ENCODE assay signal across 12 cellular contexts in the genomic region with DNA sequence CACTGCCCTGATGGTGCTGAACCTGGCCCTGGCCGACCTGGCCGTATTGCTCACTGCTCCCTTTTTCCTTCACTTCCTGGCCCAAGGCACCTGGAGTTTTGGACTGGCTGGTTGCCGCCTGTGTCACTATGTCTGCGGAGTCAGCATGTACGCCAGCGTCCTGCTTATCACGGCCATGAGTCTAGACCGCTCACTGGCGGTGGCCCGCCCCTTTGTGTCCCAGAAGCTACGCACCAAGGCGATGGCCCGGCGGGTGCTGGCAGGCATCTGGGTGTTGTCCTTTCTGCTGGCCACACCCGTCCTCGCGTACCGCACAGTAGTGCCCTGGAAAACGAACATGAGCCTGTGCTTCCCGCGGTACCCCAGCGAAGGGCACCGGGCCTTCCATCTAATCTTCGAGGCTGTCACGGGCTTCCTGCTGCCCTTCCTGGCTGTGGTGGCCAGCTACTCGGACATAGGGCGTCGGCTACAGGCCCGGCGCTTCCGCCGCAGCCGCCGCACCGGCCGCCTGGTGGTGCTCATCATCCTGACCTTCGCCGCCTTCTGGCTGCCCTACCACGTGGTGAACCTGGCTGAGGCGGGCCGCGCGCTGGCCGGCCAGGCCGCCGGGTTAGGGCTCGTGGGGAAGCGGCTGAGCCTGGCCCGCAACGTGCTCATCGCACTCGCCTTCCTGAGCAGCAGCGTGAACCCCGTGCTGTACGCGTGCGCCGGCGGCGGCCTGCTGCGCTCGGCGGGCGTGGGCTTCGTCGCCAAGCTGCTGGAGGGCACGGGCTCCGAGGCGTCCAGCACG. TPM values are rescaled to one million over a fixed set of nuclear protein-coding genes. Genes with fewer than 3 reads are reported as not detected.
DNase-seq lines count a peak whose midpoint lies in the region; ATAC-seq and TF ChIP-seq lines count a peak whose summit lies in the region.
"Had no signal": no experiment of that assay in that cellular context is flagged by ENCODE, and none has a peak within 500 bp of the region (broad histone marks: within the 10 kb centered on the region; RNA-seq: fewer than 3 reads in every experiment).

No MANE protein-coding gene starts in this region.

- BruUV-seq in Calu3 (replicated peaks; lab: Mats Ljungman, UMichigan) = no TSS peak
- BruUV-seq in PC-9 (replicated peaks; lab: Mats Ljungman, UMichigan) = no TSS peak

- no peak overlapping the region for H3K4me3 Mint-ChIP-seq in Calu3 (ENCODE audit: low read depth, unreplicated experiment)
- H3K4me3 Mint-ChIP-seq in activated T-helper 17 cell treated with anti-CD3 and anti-CD28 coated beads, Interleukin-2, amount 50 U/mL, for 72 hours = no peak overlapping the region
- H3K4me3 Mint-ChIP-seq: activated CD4-positive, alpha-beta T cell treated with anti-CD3 and anti-CD28 coated beads for 36 hours; brain had no signal

- CTCF ChIA-PET in Calu3 (lab: Charles Lee) (interaction anchor here (0.6 to 1.5 kb wide), 3 partner anchors 8 to 220 kb away, joined by 3 to 8 read pairs (median 4); partner anchors contain the start of gene CIDEB), PC-9 (lab: Charles Lee) (no interaction called here)

- H4K20me1 ChIP-seq in PC-9 (ENCODE audit: insufficient read depth) = no peaks in the 10 kb centered on the region

- no peak for ATAC-seq in activated T-helper 17 cell treated with anti-CD3 and anti-CD28 coated beads, Interleukin-2, amount 50 U/mL, for 72 hours (replicated peaks)
- no peak for ATAC-seq in HG03354 (IDR thresholded peaks at IDR 0.05; ENCODE audit: poor library complexity, severe bottlenecking, unreplicated experiment)
- ATAC-seq: activated CD4-positive, alpha-beta T cell treated with anti-CD3 and anti-CD28 coated beads for 36 hours had no signal

- peak; percentile 38 for DNase-seq in Calu3
- peak in 4 of 7 donors; percentile 35 to 78 (median 66) for DNase-seq in adrenal gland
- DNase-seq in right atrium auricular region (ENCODE audit: low spot score) = no peak
- DNase-seq in retina = peak; percentile 67
- DNase-seq in activated effector memory CD4-positive, alpha-beta T cell treated with Interleukin-2 at 50 U/mL for 16 hours = no peak
- no peak for DNase-seq in PC-9
- DNase-seq: activated CD4-positive, alpha-beta T cell treated with anti-CD3 and anti-CD28 coated beads for 36 hours; NCI-H510A treated with DMSO at 0.1 percent for 48 hours; stimulated activated CD4-positive, alpha-beta T cell treated with anti-CD3 and anti-CD28 coated beads, Interleukin-4, amount 100 ng/mL, for 1 hour had no signal

- TF ChIP-seq CTCF in Calu3 (IDR thresholded peaks at IDR 0.05; ENCODE audit: unreplicated experiment) (no peak), adrenal gland (IDR thresholded peaks at IDR 0.05) (peak in 2 of 6 experiments; percentile 16 to 21), right atrium auricular region (IDR thresholded peaks at IDR 0.05) (peak in 1 of 2 donors; percentile 53), PC-9 (conservative IDR thresholded peaks at IDR 0.05) (no peak)

- H3K79me2 ChIP-seq in PC-9 (ENCODE audit: low read depth) = no peaks in the 10 kb centered on the region

- H3K4me1 ChIP-seq in adrenal gland (replicated peaks in 1 of 2) (peaks cover 7 to 36% of the 10 kb centered on the region in 2 donors), right atrium auricular region (peaks cover 0 to 61% of the 10 kb centered on the region in 2 donors), PC-9 (replicated peaks; ENCODE audit: insufficient read depth) (no peaks in the 10 kb centered on the region)

- peaks cover 50% of the 10 kb centered on the region for H3K27me3 Mint-ChIP-seq in Calu3 (ENCODE audit: unreplicated experiment)
- H3K27me3 Mint-ChIP-seq in activated T-helper 17 cell treated with anti-CD3 and anti-CD28 coated beads, Interleukin-2, amount 50 U/mL, for 72 hours = peaks cover 4% of the 10 kb centered on the region
- H3K27me3 Mint-ChIP-seq: activated CD4-positive, alpha-beta T cell treated with anti-CD3 and anti-CD28 coated beads for 36 hours had no signal

- H2AFZ ChIP-seq in PC-9 = no peak overlapping the region

- no peaks in the 10 kb centered on the region for H3K27me3 ChIP-seq in adrenal gland
- no peaks in the 10 kb centered on the region for H3K27me3 ChIP-seq in right atrium auricular region
- no peaks in the 10 kb centered on the region for H3K27me3 ChIP-seq in PC-9 (ENCODE audit: insufficient read depth, low read depth)

- H3K9me3 ChIP-seq in adrenal gland (replicated peaks in 1 of 3) = no peaks in the 10 kb centered on the region
- no peaks in the 10 kb centered on the region for H3K9me3 ChIP-seq in right atrium auricular region
- H3K9me3 ChIP-seq in PC-9 (ENCODE audit: insufficient read depth, low read depth) = no peaks in the 10 kb centered on the region

- POLR2A ChIA-PET in PC-9 (lab: Charles Lee; ENCODE audit: unreplicated experiment) = no interaction called here

- peak overlapping the region in 1 of 5 donors; percentile 68 for H3K27ac ChIP-seq in adrenal gland
- H3K27ac ChIP-seq in right atrium auricular region = peak overlapping the region; percentile 18 to 48
- H3K27ac ChIP-seq in PC-9 = no peak overlapping the region

- no peak for TF ChIP-seq POLR2A in adrenal gland (IDR thresholded peaks at IDR 0.05)

- no peaks in the 10 kb centered on the region for H3K36me3 ChIP-seq in adrenal gland (replicated peaks in 1 of 2)
- H3K36me3 ChIP-seq in right atrium auricular region = no peaks in the 10 kb centered on the region
- no peaks in the 10 kb centered on the region for H3K36me3 ChIP-seq in PC-9 (ENCODE audit: low read depth)

- no peak overlapping the region for H3K4me3 ChIP-seq in adrenal gland
- peak overlapping the region in 1 of 2 donors; percentile 16 for H3K4me3 ChIP-seq in right atrium auricular region
- no peak overlapping the region for H3K4me3 ChIP-seq in PC-9

- no peaks in the 10 kb centered on the region for H3K9me2 ChIP-seq in PC-9 (ENCODE audit: insufficient read depth)

- H3F3A ChIP-seq in PC-9 (ENCODE audit: insufficient read depth, low read depth) = no peaks in the 10 kb centered on the region; the same call in 1 of the 2 replicates

- no peak overlapping the region for H3K27ac Mint-ChIP-seq in Calu3 (ENCODE audit: unreplicated experiment)
- no peak overlapping the region for H3K27ac Mint-ChIP-seq in activated T-helper 17 cell treated with anti-CD3 and anti-CD28 coated beads, Interleukin-2, amount 50 U/mL, for 72 hours
- H3K27ac Mint-ChIP-seq: activated CD4-positive, alpha-beta T cell treated with anti-CD3 and anti-CD28 coated beads for 36 hours had no signal

- peaks cover 8% of the 10 kb centered on the region for H3K4me1 Mint-ChIP-seq in Calu3 (ENCODE audit: low read depth, unreplicated experiment)
- H3K4me1 Mint-ChIP-seq in activated T-helper 17 cell treated with anti-CD3 and anti-CD28 coated beads, Interleukin-2, amount 50 U/mL, for 72 hours = peaks cover 40% of the 10 kb centered on the region
- H3K4me1 Mint-ChIP-seq: brain had no signal

- H3K4me2 ChIP-seq in PC-9 = no peak overlapping the region

- H3K36me3 Mint-ChIP-seq in Calu3 (ENCODE audit: insufficient read depth, unreplicated experiment) = peaks cover 27% of the 10 kb centered on the region
- no peaks in the 10 kb centered on the region for H3K36me3 Mint-ChIP-seq in activated T-helper 17 cell treated with anti-CD3 and anti-CD28 coated beads, Interleukin-2, amount 50 U/mL, for 72 hours (ENCODE audit: low read depth)

- intact Hi-C loops in Calu3 (cut with micrococcal nuclease; ENCODE audit: unreplicated experiment) (no loop called here), adrenal gland (cut with DNase I) (no loop called here), PC-9 (cut with micrococcal nuclease; ENCODE audit: unreplicated experiment) (no loop called here)

- WGBS in adrenal gland, 4 donors = 59 to 83% (median 63%) methylated on average over 10 to 70 of the region's 70 CpGs

- no peaks in the 10 kb centered on the region for H3K9me3 Mint-ChIP-seq in Calu3 (ENCODE audit: low read depth, unreplicated experiment)
- H3K9me3 Mint-ChIP-seq in activated T-helper 17 cell treated with anti-CD3 and anti-CD28 coated beads, Interleukin-2, amount 50 U/mL, for 72 hours = no peaks in the 10 kb centered on the region
- H3K9me3 Mint-ChIP-seq: brain had no signal

RNA-seq across cellular contexts. Expression of gene LTB4R, which starts 4.7 kb away (rescaled TPM):
- total RNA-seq in Calu3 (2022) (13.4 and 18.7 TPM in 2 replicates), adrenal gland (10 to 100 TPM in 4 of 8 donors, 1 to 10 TPM in 4; 1.4 to 21.0 (median 10.9) TPM), right atrium auricular region (1 to 10 TPM; 1.9 to 3.0 TPM), PC-9 (2021) (10.3 and 16.4 TPM in 2 replicates)
- polyA plus RNA-seq in adrenal gland = 10 to 100 TPM in 2 of 3 donors, 1 to 10 TPM in 1; 9.4 to 30.2 (median 17.5) TPM
- 10 to 100 TPM; 11.6 to 21.4 TPM for total RNA-seq in activated T-helper 17 cell treated with anti-CD3 and anti-CD28 coated beads, Interleukin-2, amount 50 U/mL, for 72 hours

RNA-seq across cellular contexts. Expression of gene LTB4R2, which starts 6.1 kb away (rescaled TPM):
- total RNA-seq in Calu3 (2022) (19.3 and 25.8 TPM in 2 replicates), adrenal gland (10 to 100 TPM in 2 of 8 donors, 1 to 10 TPM in 5, under 1 TPM in 1; 0.42 to 11.1 (median 4.5) TPM), right atrium auricular region (1 to 10 TPM in 1 of 2 donors, under 1 TPM in 1; 0.98 to 1.4 TPM), PC-9 (2021) (15.0 and 26.1 TPM in 2 replicates)
- 1 to 10 TPM in 2 of 3 donors, under 1 TPM in 1; 0.57 to 2.7 (median 1.8) TPM for polyA plus RNA-seq in adrenal gland
- total RNA-seq in activated T-helper 17 cell treated with anti-CD3 and anti-CD28 coated beads, Interleukin-2, amount 50 U/mL, for 72 hours = 10 to 100 TPM in 1 of 2 donors, 1 to 10 TPM in 1; 8.7 to 13.5 TPM

RNA-seq across cellular contexts. Expression of gene CIDEB, which starts 8.2 kb away (rescaled TPM):
- 0.17 TPM in 1 of 2 replicates, not detected in the other for total RNA-seq in Calu3 (2022)
- 10 to 100 TPM; 16.4 to 62.1 (median 38.1) TPM for total RNA-seq in adrenal gland
- 10 to 100 TPM; 17.5 to 73.7 (median 37.4) TPM for polyA plus RNA-seq in adrenal gland
- 1 to 10 TPM; 2.0 to 6.6 TPM for total RNA-seq in right atrium auricular region
- not detected in 2 replicates for total RNA-seq in PC-9 (2021)
- total RNA-seq in activated T-helper 17 cell treated with anti-CD3 and anti-CD28 coated beads, Interleukin-2, amount 50 U/mL, for 72 hours = 10 to 100 TPM; 14.9 to 28.1 TPM

RNA-seq across cellular contexts. Expression of gene NOP9, which starts 16.4 kb away (rescaled TPM):
- 35.9 and 40.2 TPM in 2 replicates for total RNA-seq in Calu3 (2022)
- 10 to 100 TPM in 7 of 8 donors, 1 to 10 TPM in 1; 9.2 to 28.2 (median 19.2) TPM for total RNA-seq in adrenal gland
- polyA plus RNA-seq in adrenal gland = 10 to 100 TPM in 2 of 3 donors, 1 to 10 TPM in 1; 9.1 to 21.1 (median 16.8) TPM
- total RNA-seq in right atrium auricular region = 10 to 100 TPM; 13.9 to 15.5 TPM
- 24.4 and 31.1 TPM in 2 replicates for total RNA-seq in PC-9 (2021)
- 10 to 100 TPM; 21.2 to 42.2 TPM for total RNA-seq in activated T-helper 17 cell treated with anti-CD3 and anti-CD28 coated beads, Interleukin-2, amount 50 U/mL, for 72 hours

RNA-seq across cellular contexts. Expression of gene DHRS1, which starts 16.4 kb away (rescaled TPM):
- total RNA-seq in Calu3 (2022) (18.6 and 19.7 TPM in 2 replicates), adrenal gland (10 to 100 TPM; 21.4 to 68.1 (median 36.9) TPM), right atrium auricular region (10 to 100 TPM; 10.1 to 13.7 TPM), PC-9 (2021) (37.9 and 41.4 TPM in 2 replicates)
- polyA plus RNA-seq in adrenal gland = 10 to 100 TPM; 19.8 to 38.7 (median 37.6) TPM
- 10 to 100 TPM; 12.6 to 14.2 TPM for total RNA-seq in activated T-helper 17 cell treated with anti-CD3 and anti-CD28 coated beads, Interleukin-2, amount 50 U/mL, for 72 hours

Comparison
In these comparisons a context has a peak if more than half of its experiments do, and no peak if none do; other contexts are left out.
1. DNase-seq: peak in Calu3 (single experiment), adrenal gland (4 of 7) and retina (single experiment); none in right atrium auricular region (single experiment), activated effector memory CD4-positive, alpha-beta T cell treated with Interleukin-2 at 50 U/mL for 16 hours (single experiment) and PC-9 (0 of 2).